18 cellular contexts compared by ENCODE assay signal in the genomic region with DNA sequence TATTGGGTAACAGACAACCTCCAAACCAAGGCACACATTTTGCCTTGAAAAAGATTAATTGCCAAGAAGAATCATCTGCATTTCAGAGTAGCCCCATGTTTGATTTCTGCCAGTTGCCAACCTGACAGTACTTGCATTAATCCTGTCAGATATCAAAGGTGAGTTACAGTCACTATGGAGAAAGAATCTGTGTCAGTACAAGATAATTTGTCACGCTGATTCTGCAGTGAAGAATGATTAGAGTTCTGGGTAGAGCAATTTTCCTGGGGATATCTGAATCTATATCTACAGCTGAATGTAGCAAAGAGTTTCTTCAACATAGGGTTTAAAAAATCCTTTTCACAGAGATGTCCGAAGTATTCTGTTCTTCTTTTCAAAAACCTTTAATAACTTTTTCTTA.
DNase-seq lines count a peak whose midpoint lies in the region; ATAC-seq and TF ChIP-seq lines count a peak whose summit lies in the region.
"Had no signal": no experiment of that assay in that cellular context is flagged by ENCODE, and none has a peak within 500 bp of the region (broad histone marks: within the 10 kb centered on the region; RNA-seq: fewer than 3 reads in every experiment).

No MANE protein-coding gene starts in this region.

- no peak for TF ChIP-seq RAD21 in neural cell (conservative IDR thresholded peaks at IDR 0.05)

- H3K4me2 ChIP-seq in neural cell (ENCODE audit: low read length) = no peak overlapping the region
- H3K4me2 ChIP-seq: A549; BLaER1 treated with 17β-estradiol and CSF1 and Interleukin-3, amounts not matched to agents 10 nM and 100 nM had no signal

- no peak for ATAC-seq in activated T-cell treated with anti-CD3 and anti-CD28 coated beads, Interleukin-2, amount 50 U/mL, for 72 hours (replicated peaks in 1 of 2)
- no peak for ATAC-seq in activated T-cell treated with anti-CD3 and anti-CD28 coated beads, Interleukin-2, amount 50 U/mL, for 4 hours
- ATAC-seq in HG03196 (IDR thresholded peaks at IDR 0.05; ENCODE audit: unreplicated experiment) = no peak
- ATAC-seq: A549; CD8-positive, alpha-beta T cell; GM12878 had no signal

- H3K36me3 ChIP-seq in neural cell (ENCODE audit: insufficient read depth, low read length) = no peaks in the 10 kb centered on the region
- H3K36me3 ChIP-seq: BLaER1 treated with 17β-estradiol and CSF1 and Interleukin-3, amounts not matched to agents 10 nM and 100 nM had no signal

- no peak overlapping the region for H3K9ac ChIP-seq in neural cell (ENCODE audit: low read length)
- H3K9ac ChIP-seq: BLaER1 treated with 17β-estradiol and CSF1 and Interleukin-3, amounts not matched to agents 10 nM and 100 nM had no signal

- no peak for DNase-seq in activated T-cell treated with anti-CD3 and anti-CD28 coated beads, Interleukin-2, amount 50 U/mL, for 72 hours
- DNase-seq in activated T-cell treated with anti-CD3 and anti-CD28 coated beads, Interleukin-2, amount 50 U/mL, for 4 hours = no peak
- DNase-seq in T-helper 2 cell = no peak
- DNase-seq: AML-193; Caco-2; Calu3; CD4-positive, alpha-beta T cell; CD8-positive, alpha-beta T cell; DMS79 treated with DMSO at 0.1 percent for 48 hours; GDM1 had no signal

- peaks cover 40% of the 10 kb centered on the region for H3K4me1 Mint-ChIP-seq in activated T-cell treated with anti-CD3 and anti-CD28 coated beads, Interleukin-2, amount 50 U/mL, for 72 hours (ENCODE audit: low read depth)
- peaks cover 21% of the 10 kb centered on the region for H3K4me1 Mint-ChIP-seq in activated T-cell treated with anti-CD3 and anti-CD28 coated beads, Interleukin-2, amount 50 U/mL, for 4 hours (ENCODE audit: low read depth)
- H3K4me1 Mint-ChIP-seq: B cell had no signal

- peaks cover 12 to 25% of the 10 kb centered on the region in 2 donors for H3K36me3 Mint-ChIP-seq in activated T-cell treated with anti-CD3 and anti-CD28 coated beads, Interleukin-2, amount 50 U/mL, for 72 hours (ENCODE audit: insufficient read depth in 2 of 2)
- peaks cover 3% of the 10 kb centered on the region for H3K36me3 Mint-ChIP-seq in activated T-cell treated with anti-CD3 and anti-CD28 coated beads, Interleukin-2, amount 50 U/mL, for 4 hours (ENCODE audit: insufficient read depth)

- TF ChIP-seq CTCF in neural cell (IDR thresholded peaks at IDR 0.05; ENCODE audit: poor library complexity, severe bottlenecking) = no peak

- H3K27me3 Mint-ChIP-seq in activated T-cell treated with anti-CD3 and anti-CD28 coated beads, Interleukin-2, amount 50 U/mL, for 72 hours (ENCODE audit: low read depth) = no peaks in the 10 kb centered on the region
- no peaks in the 10 kb centered on the region for H3K27me3 Mint-ChIP-seq in activated T-cell treated with anti-CD3 and anti-CD28 coated beads, Interleukin-2, amount 50 U/mL, for 4 hours (ENCODE audit: low read depth)
- H3K27me3 Mint-ChIP-seq: B cell; CD4-positive, alpha-beta T cell had no signal

- H3K9me3 Mint-ChIP-seq in activated T-cell treated with anti-CD3 and anti-CD28 coated beads, Interleukin-2, amount 50 U/mL, for 72 hours = peaks cover 0 to 7% of the 10 kb centered on the region in 2 donors
- H3K9me3 Mint-ChIP-seq in activated T-cell treated with anti-CD3 and anti-CD28 coated beads, Interleukin-2, amount 50 U/mL, for 4 hours = peaks cover 8% of the 10 kb centered on the region

- no peaks in the 10 kb centered on the region for H3K9me3 ChIP-seq in neural cell (ENCODE audit: low read length)
- H3K9me3 ChIP-seq: A549 had no signal

- no peak overlapping the region for H3K4me3 Mint-ChIP-seq in activated T-cell treated with anti-CD3 and anti-CD28 coated beads, Interleukin-2, amount 50 U/mL, for 72 hours
- H3K4me3 Mint-ChIP-seq in activated T-cell treated with anti-CD3 and anti-CD28 coated beads, Interleukin-2, amount 50 U/mL, for 4 hours = no peak overlapping the region
- H3K4me3 Mint-ChIP-seq: B cell; CD4-positive, alpha-beta T cell; CD8-positive, alpha-beta T cell had no signal

- H2AFZ ChIP-seq in neural cell (ENCODE audit: low read depth, low read length) = no peak overlapping the region

- H3K27me3 ChIP-seq in neural cell (ENCODE audit: insufficient read depth, low read depth, low read length) = no peaks in the 10 kb centered on the region
- H3K27me3 ChIP-seq: BLaER1 treated with 17β-estradiol and CSF1 and Interleukin-3, amounts not matched to agents 10 nM and 100 nM had no signal

- H3K4me3 ChIP-seq in neural cell (ENCODE audit: low read length) = no peak overlapping the region
- H3K4me3 ChIP-seq: A549; BLaER1 treated with 17β-estradiol and CSF1 and Interleukin-3, amounts not matched to agents 10 nM and 100 nM; GM12878 had no signal

- peak overlapping the region; percentile 45 for H3K27ac Mint-ChIP-seq in activated T-cell treated with anti-CD3 and anti-CD28 coated beads, Interleukin-2, amount 50 U/mL, for 72 hours
- H3K27ac Mint-ChIP-seq: B cell; CD4-positive, alpha-beta T cell; CD8-positive, alpha-beta T cell had no signal

- no peaks in the 10 kb centered on the region for H4K20me1 ChIP-seq in neural cell (ENCODE audit: insufficient read depth)
- H4K20me1 ChIP-seq: BLaER1 treated with 17β-estradiol and CSF1 and Interleukin-3, amounts not matched to agents 10 nM and 100 nM had no signal

- no peak overlapping the region for H3K27ac ChIP-seq in neural cell (ENCODE audit: low read length)
- H3K27ac ChIP-seq: 22Rv1; A549; BLaER1 treated with 17β-estradiol and CSF1 and Interleukin-3, amounts not matched to agents 10 nM and 100 nM; C4-2B had no signal

- TF ChIP-seq EP300 in neural cell (conservative IDR thresholded peaks at IDR 0.05; ENCODE audit: poor library complexity, severe bottlenecking) = peak; percentile 90

- no peaks in the 10 kb centered on the region for H3F3A ChIP-seq in neural cell (ENCODE audit: insufficient read depth, low read length, poor library complexity, severe bottlenecking)

- no peaks in the 10 kb centered on the region for H3K9me2 ChIP-seq in neural cell (ENCODE audit: insufficient read depth, low read length)

- H3K79me2 ChIP-seq in neural cell (replicated peaks; ENCODE audit: insufficient read depth, low read length) = no peaks in the 10 kb centered on the region

TF ChIP-seq in neural cell, 6 proteins besides CTCF, POLR2A, EP300 and RAD21:
- TF ChIP-seq EZH2 (IDR thresholded peaks at IDR 0.05; ENCODE audit: borderline replicate concordance, insufficient read depth, low read length, poor library complexity, severe bottlenecking) = no peak
- peak; percentile 67 for TF ChIP-seq POLR2AphosphoS5 (IDR thresholded peaks at IDR 0.05)
- TF ChIP-seq, protein P1, sequence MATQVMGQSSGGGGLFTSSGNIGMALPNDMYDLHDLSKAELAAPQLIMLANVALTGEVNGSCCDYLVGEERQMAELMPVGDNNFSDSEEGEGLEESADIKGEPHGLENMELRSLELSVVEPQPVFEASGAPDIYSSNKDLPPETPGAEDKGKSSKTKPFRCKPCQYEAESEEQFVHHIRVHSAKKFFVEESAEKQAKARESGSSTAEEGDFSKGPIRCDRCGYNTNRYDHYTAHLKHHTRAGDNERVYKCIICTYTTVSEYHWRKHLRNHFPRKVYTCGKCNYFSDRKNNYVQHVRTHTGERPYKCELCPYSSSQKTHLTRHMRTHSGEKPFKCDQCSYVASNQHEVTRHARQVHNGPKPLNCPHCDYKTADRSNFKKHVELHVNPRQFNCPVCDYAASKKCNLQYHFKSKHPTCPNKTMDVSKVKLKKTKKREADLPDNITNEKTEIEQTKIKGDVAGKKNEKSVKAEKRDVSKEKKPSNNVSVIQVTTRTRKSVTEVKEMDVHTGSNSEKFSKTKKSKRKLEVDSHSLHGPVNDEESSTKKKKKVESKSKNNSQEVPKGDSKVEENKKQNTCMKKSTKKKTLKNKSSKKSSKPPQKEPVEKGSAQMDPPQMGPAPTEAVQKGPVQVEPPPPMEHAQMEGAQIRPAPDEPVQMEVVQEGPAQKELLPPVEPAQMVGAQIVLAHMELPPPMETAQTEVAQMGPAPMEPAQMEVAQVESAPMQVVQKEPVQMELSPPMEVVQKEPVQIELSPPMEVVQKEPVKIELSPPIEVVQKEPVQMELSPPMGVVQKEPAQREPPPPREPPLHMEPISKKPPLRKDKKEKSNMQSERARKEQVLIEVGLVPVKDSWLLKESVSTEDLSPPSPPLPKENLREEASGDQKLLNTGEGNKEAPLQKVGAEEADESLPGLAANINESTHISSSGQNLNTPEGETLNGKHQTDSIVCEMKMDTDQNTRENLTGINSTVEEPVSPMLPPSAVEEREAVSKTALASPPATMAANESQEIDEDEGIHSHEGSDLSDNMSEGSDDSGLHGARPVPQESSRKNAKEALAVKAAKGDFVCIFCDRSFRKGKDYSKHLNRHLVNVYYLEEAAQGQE (IDR thresholded peaks at IDR 0.05; ENCODE audit: borderline replicate concordance) = peak; percentile 54
- no peak for TF ChIP-seq MXI1 (conservative IDR thresholded peaks at IDR 0.05; ENCODE audit: poor library complexity, severe bottlenecking)
- no peak for TF ChIP-seq SMC3 (conservative IDR thresholded peaks at IDR 0.05; ENCODE audit: poor library complexity)
- TF ChIP-seq TAF1 (IDR thresholded peaks at IDR 0.05; ENCODE audit: low read depth) = no peak
